Comparison of ENCODE assay signal across 1 cellular context in the genomic region with DNA sequence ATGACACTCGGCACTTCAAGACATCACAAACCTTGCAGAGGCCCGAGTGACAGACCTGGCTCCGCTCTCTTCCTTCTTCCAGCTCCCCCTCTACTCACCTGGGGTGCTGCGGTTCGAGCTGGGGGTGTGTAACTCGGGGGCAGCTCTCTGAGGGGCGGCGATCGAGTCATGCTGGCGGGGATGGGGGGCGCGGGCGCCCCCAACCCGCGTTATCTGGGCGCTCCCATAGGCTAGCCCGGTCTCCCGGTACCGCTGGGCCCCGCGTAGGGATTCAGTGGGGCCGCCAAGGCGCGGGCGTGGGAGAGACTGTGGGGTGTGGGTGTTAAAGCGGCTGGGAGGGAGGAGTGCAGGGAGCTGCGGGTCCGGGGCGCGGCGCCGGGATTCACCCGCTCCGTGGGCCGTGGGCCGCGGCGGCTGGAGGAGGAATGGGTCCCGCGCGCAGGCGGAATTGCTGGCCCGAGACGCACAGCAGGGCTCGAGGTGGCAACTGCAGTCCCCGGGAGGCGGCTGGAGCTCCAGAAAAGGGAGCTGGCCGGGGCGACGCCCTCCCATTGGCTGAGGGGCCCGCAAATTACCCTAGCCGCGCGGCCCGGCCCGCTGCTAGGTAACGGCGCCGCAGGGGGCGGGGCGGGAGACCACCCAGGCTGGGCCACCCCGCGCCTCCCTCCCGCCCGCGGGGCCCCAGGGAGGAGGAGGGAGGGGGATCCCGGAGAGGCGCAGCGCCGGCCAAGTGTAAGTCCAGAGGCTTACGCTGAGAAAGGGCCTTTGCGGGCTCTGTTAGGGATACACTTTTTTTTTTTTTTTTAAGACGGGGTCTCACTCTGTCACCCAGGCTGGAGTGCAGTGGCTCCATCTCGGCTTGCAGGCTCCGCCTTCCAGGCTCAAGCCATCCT.
TF ChIP-seq lines count a peak whose summit lies in the region.

A gene with protein sequence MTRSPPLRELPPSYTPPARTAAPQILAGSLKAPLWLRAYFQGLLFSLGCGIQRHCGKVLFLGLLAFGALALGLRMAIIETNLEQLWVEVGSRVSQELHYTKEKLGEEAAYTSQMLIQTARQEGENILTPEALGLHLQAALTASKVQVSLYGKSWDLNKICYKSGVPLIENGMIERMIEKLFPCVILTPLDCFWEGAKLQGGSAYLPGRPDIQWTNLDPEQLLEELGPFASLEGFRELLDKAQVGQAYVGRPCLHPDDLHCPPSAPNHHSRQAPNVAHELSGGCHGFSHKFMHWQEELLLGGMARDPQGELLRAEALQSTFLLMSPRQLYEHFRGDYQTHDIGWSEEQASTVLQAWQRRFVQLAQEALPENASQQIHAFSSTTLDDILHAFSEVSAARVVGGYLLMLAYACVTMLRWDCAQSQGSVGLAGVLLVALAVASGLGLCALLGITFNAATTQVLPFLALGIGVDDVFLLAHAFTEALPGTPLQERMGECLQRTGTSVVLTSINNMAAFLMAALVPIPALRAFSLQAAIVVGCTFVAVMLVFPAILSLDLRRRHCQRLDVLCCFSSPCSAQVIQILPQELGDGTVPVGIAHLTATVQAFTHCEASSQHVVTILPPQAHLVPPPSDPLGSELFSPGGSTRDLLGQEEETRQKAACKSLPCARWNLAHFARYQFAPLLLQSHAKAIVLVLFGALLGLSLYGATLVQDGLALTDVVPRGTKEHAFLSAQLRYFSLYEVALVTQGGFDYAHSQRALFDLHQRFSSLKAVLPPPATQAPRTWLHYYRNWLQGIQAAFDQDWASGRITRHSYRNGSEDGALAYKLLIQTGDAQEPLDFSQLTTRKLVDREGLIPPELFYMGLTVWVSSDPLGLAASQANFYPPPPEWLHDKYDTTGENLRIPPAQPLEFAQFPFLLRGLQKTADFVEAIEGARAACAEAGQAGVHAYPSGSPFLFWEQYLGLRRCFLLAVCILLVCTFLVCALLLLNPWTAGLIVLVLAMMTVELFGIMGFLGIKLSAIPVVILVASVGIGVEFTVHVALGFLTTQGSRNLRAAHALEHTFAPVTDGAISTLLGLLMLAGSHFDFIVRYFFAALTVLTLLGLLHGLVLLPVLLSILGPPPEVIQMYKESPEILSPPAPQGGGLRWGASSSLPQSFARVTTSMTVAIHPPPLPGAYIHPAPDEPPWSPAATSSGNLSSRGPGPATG (minus strand): TSS at position 491 of the 893 bp plus-strand sequence. CDS start 321 bp downstream, at position 170.

TF ChIP-seq in HepG2, 621 proteins besides CTCF, POLR2A, EP300 and RAD21 (continues in another document):
- TF ChIP-seq, protein P1, sequence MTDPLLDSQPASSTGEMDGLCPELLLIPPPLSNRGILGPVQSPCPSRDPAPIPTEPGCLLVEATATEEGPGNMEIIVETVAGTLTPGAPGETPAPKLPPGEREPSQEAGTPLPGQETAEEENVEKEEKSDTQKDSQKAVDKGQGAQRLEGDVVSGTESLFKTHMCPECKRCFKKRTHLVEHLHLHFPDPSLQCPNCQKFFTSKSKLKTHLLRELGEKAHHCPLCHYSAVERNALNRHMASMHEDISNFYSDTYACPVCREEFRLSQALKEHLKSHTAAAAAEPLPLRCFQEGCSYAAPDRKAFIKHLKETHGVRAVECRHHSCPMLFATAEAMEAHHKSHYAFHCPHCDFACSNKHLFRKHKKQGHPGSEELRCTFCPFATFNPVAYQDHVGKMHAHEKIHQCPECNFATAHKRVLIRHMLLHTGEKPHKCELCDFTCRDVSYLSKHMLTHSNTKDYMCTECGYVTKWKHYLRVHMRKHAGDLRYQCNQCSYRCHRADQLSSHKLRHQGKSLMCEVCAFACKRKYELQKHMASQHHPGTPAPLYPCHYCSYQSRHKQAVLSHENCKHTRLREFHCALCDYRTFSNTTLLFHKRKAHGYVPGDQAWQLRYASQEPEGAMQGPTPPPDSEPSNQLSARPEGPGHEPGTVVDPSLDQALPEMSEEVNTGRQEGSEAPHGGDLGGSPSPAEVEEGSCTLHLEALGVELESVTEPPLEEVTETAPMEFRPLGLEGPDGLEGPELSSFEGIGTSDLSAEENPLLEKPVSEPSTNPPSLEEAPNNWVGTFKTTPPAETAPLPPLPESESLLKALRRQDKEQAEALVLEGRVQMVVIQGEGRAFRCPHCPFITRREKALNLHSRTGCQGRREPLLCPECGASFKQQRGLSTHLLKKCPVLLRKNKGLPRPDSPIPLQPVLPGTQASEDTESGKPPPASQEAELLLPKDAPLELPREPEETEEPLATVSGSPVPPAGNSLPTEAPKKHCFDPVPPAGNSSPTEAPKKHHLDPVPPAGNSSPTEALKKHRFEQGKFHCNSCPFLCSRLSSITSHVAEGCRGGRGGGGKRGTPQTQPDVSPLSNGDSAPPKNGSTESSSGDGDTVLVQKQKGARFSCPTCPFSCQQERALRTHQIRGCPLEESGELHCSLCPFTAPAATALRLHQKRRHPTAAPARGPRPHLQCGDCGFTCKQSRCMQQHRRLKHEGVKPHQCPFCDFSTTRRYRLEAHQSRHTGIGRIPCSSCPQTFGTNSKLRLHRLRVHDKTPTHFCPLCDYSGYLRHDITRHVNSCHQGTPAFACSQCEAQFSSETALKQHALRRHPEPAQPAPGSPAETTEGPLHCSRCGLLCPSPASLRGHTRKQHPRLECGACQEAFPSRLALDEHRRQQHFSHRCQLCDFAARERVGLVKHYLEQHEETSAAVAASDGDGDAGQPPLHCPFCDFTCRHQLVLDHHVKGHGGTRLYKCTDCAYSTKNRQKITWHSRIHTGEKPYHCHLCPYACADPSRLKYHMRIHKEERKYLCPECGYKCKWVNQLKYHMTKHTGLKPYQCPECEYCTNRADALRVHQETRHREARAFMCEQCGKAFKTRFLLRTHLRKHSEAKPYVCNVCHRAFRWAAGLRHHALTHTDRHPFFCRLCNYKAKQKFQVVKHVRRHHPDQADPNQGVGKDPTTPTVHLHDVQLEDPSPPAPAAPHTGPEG (CRISPR knock-in tag; IDR thresholded peaks at IDR 0.05): peak; percentile 38; the same call in 1 of the 2 replicates
- TF ChIP-seq SIN3A (IDR thresholded peaks at IDR 0.05; ENCODE audit: borderline replicate concordance, low read depth, low read length) (peak; percentile 63; the same call in 1 of the 2 replicates), ISX (CRISPR knock-in tag; conservative IDR thresholded peaks at IDR 0.05) (no peak), BCL6 (CRISPR knock-in tag; IDR thresholded peaks at IDR 0.05) (0 out of 2 replicates have a peak, but pooled peaks have one; percentile 30), RBFOX2 (IDR thresholded peaks at IDR 0.05; ENCODE audit: low read depth, low read length) (0 out of 2 replicates have a peak, but pooled peaks have one; percentile 18), KDM5B (CRISPR knock-in tag; IDR thresholded peaks at IDR 0.05; ENCODE audit: borderline replicate concordance) (0 out of 2 replicates have a peak, but pooled peaks have one; percentile 22), ARNTL (CRISPR knock-in tag; IDR thresholded peaks at IDR 0.05) (no peak), ZNF124 (CRISPR knock-in tag; IDR thresholded peaks at IDR 0.05) (no peak), SMAD9 (CRISPR knock-in tag; IDR thresholded peaks at IDR 0.05) (no peak), ZNF253 (CRISPR knock-in tag; IDR thresholded peaks at IDR 0.05; ENCODE audit: borderline replicate concordance) (no peak), ZBTB7B (CRISPR knock-in tag; IDR thresholded peaks at IDR 0.05) (0 out of 2 replicates have a peak, but pooled peaks have one; percentile 49), KLF15 (CRISPR knock-in tag; IDR thresholded peaks at IDR 0.05; ENCODE audit: borderline replicate concordance) (no peak), RFX3 (CRISPR knock-in tag; IDR thresholded peaks at IDR 0.05) (0 out of 2 replicates have a peak, but pooled peaks have one; percentile 41)
- TF ChIP-seq, protein P2, sequence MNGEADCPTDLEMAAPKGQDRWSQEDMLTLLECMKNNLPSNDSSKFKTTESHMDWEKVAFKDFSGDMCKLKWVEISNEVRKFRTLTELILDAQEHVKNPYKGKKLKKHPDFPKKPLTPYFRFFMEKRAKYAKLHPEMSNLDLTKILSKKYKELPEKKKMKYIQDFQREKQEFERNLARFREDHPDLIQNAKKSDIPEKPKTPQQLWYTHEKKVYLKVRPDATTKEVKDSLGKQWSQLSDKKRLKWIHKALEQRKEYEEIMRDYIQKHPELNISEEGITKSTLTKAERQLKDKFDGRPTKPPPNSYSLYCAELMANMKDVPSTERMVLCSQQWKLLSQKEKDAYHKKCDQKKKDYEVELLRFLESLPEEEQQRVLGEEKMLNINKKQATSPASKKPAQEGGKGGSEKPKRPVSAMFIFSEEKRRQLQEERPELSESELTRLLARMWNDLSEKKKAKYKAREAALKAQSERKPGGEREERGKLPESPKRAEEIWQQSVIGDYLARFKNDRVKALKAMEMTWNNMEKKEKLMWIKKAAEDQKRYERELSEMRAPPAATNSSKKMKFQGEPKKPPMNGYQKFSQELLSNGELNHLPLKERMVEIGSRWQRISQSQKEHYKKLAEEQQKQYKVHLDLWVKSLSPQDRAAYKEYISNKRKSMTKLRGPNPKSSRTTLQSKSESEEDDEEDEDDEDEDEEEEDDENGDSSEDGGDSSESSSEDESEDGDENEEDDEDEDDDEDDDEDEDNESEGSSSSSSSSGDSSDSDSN (CRISPR knock-in tag; IDR thresholded peaks at IDR 0.05): peak; percentile 35; the same call in 1 of the 2 replicates
- TF ChIP-seq, protein P3, sequence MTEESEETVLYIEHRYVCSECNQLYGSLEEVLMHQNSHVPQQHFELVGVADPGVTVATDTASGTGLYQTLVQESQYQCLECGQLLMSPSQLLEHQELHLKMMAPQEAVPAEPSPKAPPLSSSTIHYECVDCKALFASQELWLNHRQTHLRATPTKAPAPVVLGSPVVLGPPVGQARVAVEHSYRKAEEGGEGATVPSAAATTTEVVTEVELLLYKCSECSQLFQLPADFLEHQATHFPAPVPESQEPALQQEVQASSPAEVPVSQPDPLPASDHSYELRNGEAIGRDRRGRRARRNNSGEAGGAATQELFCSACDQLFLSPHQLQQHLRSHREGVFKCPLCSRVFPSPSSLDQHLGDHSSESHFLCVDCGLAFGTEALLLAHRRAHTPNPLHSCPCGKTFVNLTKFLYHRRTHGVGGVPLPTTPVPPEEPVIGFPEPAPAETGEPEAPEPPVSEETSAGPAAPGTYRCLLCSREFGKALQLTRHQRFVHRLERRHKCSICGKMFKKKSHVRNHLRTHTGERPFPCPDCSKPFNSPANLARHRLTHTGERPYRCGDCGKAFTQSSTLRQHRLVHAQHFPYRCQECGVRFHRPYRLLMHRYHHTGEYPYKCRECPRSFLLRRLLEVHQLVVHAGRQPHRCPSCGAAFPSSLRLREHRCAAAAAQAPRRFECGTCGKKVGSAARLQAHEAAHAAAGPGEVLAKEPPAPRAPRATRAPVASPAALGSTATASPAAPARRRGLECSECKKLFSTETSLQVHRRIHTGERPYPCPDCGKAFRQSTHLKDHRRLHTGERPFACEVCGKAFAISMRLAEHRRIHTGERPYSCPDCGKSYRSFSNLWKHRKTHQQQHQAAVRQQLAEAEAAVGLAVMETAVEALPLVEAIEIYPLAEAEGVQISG (CRISPR knock-in tag; IDR thresholded peaks at IDR 0.05): peak; percentile 28; the same call in 1 of the 2 replicates
- TF ChIP-seq, protein P4, sequence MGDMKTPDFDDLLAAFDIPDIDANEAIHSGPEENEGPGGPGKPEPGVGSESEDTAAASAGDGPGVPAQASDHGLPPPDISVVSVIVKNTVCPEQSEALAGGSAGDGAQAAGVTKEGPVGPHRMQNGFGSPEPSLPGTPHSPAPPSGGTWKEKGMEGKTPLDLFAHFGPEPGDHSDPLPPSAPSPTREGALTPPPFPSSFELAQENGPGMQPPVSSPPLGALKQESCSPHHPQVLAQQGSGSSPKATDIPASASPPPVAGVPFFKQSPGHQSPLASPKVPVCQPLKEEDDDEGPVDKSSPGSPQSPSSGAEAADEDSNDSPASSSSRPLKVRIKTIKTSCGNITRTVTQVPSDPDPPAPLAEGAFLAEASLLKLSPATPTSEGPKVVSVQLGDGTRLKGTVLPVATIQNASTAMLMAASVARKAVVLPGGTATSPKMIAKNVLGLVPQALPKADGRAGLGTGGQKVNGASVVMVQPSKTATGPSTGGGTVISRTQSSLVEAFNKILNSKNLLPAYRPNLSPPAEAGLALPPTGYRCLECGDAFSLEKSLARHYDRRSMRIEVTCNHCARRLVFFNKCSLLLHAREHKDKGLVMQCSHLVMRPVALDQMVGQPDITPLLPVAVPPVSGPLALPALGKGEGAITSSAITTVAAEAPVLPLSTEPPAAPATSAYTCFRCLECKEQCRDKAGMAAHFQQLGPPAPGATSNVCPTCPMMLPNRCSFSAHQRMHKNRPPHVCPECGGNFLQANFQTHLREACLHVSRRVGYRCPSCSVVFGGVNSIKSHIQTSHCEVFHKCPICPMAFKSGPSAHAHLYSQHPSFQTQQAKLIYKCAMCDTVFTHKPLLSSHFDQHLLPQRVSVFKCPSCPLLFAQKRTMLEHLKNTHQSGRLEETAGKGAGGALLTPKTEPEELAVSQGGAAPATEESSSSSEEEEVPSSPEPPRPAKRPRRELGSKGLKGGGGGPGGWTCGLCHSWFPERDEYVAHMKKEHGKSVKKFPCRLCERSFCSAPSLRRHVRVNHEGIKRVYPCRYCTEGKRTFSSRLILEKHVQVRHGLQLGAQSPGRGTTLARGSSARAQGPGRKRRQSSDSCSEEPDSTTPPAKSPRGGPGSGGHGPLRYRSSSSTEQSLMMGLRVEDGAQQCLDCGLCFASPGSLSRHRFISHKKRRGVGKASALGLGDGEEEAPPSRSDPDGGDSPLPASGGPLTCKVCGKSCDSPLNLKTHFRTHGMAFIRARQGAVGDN (CRISPR knock-in tag; IDR thresholded peaks at IDR 0.05): peak; percentile 64; the same call in 1 of the 2 replicates
- TF ChIP-seq, protein P5, sequence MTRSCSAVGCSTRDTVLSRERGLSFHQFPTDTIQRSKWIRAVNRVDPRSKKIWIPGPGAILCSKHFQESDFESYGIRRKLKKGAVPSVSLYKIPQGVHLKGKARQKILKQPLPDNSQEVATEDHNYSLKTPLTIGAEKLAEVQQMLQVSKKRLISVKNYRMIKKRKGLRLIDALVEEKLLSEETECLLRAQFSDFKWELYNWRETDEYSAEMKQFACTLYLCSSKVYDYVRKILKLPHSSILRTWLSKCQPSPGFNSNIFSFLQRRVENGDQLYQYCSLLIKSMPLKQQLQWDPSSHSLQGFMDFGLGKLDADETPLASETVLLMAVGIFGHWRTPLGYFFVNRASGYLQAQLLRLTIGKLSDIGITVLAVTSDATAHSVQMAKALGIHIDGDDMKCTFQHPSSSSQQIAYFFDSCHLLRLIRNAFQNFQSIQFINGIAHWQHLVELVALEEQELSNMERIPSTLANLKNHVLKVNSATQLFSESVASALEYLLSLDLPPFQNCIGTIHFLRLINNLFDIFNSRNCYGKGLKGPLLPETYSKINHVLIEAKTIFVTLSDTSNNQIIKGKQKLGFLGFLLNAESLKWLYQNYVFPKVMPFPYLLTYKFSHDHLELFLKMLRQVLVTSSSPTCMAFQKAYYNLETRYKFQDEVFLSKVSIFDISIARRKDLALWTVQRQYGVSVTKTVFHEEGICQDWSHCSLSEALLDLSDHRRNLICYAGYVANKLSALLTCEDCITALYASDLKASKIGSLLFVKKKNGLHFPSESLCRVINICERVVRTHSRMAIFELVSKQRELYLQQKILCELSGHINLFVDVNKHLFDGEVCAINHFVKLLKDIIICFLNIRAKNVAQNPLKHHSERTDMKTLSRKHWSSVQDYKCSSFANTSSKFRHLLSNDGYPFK (CRISPR knock-in tag; IDR thresholded peaks at IDR 0.05; ENCODE audit: borderline replicate concordance): 0 out of 2 replicates have a peak, but pooled peaks have one; percentile 37
- TF ChIP-seq, protein P6, sequence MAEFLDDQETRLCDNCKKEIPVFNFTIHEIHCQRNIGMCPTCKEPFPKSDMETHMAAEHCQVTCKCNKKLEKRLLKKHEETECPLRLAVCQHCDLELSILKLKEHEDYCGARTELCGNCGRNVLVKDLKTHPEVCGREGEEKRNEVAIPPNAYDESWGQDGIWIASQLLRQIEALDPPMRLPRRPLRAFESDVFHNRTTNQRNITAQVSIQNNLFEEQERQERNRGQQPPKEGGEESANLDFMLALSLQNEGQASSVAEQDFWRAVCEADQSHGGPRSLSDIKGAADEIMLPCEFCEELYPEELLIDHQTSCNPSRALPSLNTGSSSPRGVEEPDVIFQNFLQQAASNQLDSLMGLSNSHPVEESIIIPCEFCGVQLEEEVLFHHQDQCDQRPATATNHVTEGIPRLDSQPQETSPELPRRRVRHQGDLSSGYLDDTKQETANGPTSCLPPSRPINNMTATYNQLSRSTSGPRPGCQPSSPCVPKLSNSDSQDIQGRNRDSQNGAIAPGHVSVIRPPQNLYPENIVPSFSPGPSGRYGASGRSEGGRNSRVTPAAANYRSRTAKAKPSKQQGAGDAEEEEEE (CRISPR knock-in tag; IDR thresholded peaks at IDR 0.05; ENCODE audit: borderline replicate concordance): no peak
